ENCODE assay signal across 16 cellular contexts in genomic region chr17:57506253-57506911, GRCh38.
DNase-seq lines count a peak whose midpoint lies in the region; ATAC-seq and TF ChIP-seq lines count a peak whose summit lies in the region.
"Had no signal": no experiment of that assay in that cellular context is flagged by ENCODE, and none has a peak within 500 bp of the region (broad histone marks: within the 10 kb centered on the region; RNA-seq: fewer than 3 reads in every experiment).

No MANE protein-coding gene starts in this region.

- no peak overlapping the region for H3K4me3 ChIP-seq in SK-N-SH (ENCODE audit: low read depth in 2 of 2, low read length in 1 of 2)
- H3K4me3 ChIP-seq in iPS-20b (ENCODE audit: low read length), result no peak overlapping the region
- H3K4me3 ChIP-seq in vagina, result no peak overlapping the region
- H3K4me3 ChIP-seq: tibial nerve had no signal

- no peaks in the 10 kb centered on the region for H3K9me3 ChIP-seq in SK-N-SH
- H3K9me3 ChIP-seq in iPS-20b (ENCODE audit: insufficient read depth, low read depth, low read length), result no peaks in the 10 kb centered on the region
- no peaks in the 10 kb centered on the region for H3K9me3 ChIP-seq in vagina
- H3K9me3 ChIP-seq: tibial nerve had no signal

- 43% methylated on average over 16 of the region's 16 CpGs for WGBS in SK-N-SH (ENCODE audit: low lambda C conversion rate)

- H3K4me3 Mint-ChIP-seq in activated naive CD8-positive, alpha-beta T cell treated with anti-CD3 and anti-CD28 coated beads, Interleukin-2, amount 50 U/mL, for 24 hours, result no peak overlapping the region
- no peak overlapping the region for H3K4me3 Mint-ChIP-seq in activated naive CD8-positive, alpha-beta T cell treated with anti-CD3 and anti-CD28 coated beads for 36 hours
- H3K4me3 Mint-ChIP-seq: nephron progenitor cell had no signal

- no peaks in the 10 kb centered on the region for H3F3A ChIP-seq in SK-N-SH (replicated peaks; ENCODE audit: insufficient read depth)

- H3K9me3 Mint-ChIP-seq in activated naive CD8-positive, alpha-beta T cell treated with anti-CD3 and anti-CD28 coated beads, Interleukin-2, amount 50 U/mL, for 24 hours, result no peaks in the 10 kb centered on the region
- no peaks in the 10 kb centered on the region for H3K9me3 Mint-ChIP-seq in activated naive CD8-positive, alpha-beta T cell treated with anti-CD3 and anti-CD28 coated beads for 36 hours
- H3K9me3 Mint-ChIP-seq: nephron progenitor cell had no signal

- POLR2A ChIA-PET in SK-N-SH (lab: Yijun Ruan, JAX), result interaction anchor here (0.8 to 2.9 kb wide), 4 partner anchors 20 to 276 kb away, joined by 3 to 12 read pairs (median 4); no protein-coding TSS in a partner anchor

- no peak overlapping the region for H3K27ac Mint-ChIP-seq in activated naive CD8-positive, alpha-beta T cell treated with anti-CD3 and anti-CD28 coated beads, Interleukin-2, amount 50 U/mL, for 24 hours
- no peak overlapping the region for H3K27ac Mint-ChIP-seq in activated naive CD8-positive, alpha-beta T cell treated with anti-CD3 and anti-CD28 coated beads for 36 hours
- H3K27ac Mint-ChIP-seq: nephron progenitor cell had no signal

- peaks cover 2% of the 10 kb centered on the region for H3K36me3 Mint-ChIP-seq in activated naive CD8-positive, alpha-beta T cell treated with anti-CD3 and anti-CD28 coated beads, Interleukin-2, amount 50 U/mL, for 24 hours (ENCODE audit: low read depth)
- peaks cover 5% of the 10 kb centered on the region for H3K36me3 Mint-ChIP-seq in activated naive CD8-positive, alpha-beta T cell treated with anti-CD3 and anti-CD28 coated beads for 36 hours

- CTCF ChIA-PET in SK-N-SH (lab: Yijun Ruan, JAX), result interaction anchor here (0.7 to 3.6 kb wide), 10 partner anchors 25 to 327 kb away, joined by 3 to 16 read pairs (median 3); no protein-coding TSS in a partner anchor

- no peaks in the 10 kb centered on the region for H3K36me3 ChIP-seq in SK-N-SH (replicated peaks in 1 of 2; ENCODE audit: control insufficient read depth in 1 of 2, insufficient read depth in 2 of 2, low read length in 1 of 2)
- H3K36me3 ChIP-seq in iPS-20b (ENCODE audit: insufficient read depth, low read depth, low read length), result no peaks in the 10 kb centered on the region
- H3K36me3 ChIP-seq in vagina, result no peaks in the 10 kb centered on the region
- H3K36me3 ChIP-seq: tibial nerve had no signal

- H4K20me1 ChIP-seq in SK-N-SH (ENCODE audit: insufficient read depth), result no peaks in the 10 kb centered on the region

- H3K9ac ChIP-seq in SK-N-SH (no peak overlapping the region), iPS-20b (ENCODE audit: low read depth, low read length) (peak overlapping the region; percentile 23; the same call in 1 of the 2 replicates)

- peaks cover 19% of the 10 kb centered on the region for H3K4me1 Mint-ChIP-seq in activated naive CD8-positive, alpha-beta T cell treated with anti-CD3 and anti-CD28 coated beads, Interleukin-2, amount 50 U/mL, for 24 hours
- peaks cover 18% of the 10 kb centered on the region for H3K4me1 Mint-ChIP-seq in activated naive CD8-positive, alpha-beta T cell treated with anti-CD3 and anti-CD28 coated beads for 36 hours

- DNase-seq in activated naive CD8-positive, alpha-beta T cell treated with anti-CD3 and anti-CD28 coated beads, Interleukin-2, amount 50 U/mL, for 24 hours, result no peak
- DNase-seq in activated naive CD8-positive, alpha-beta T cell treated with anti-CD3 and anti-CD28 coated beads for 36 hours, result no peak
- DNase-seq in SK-N-SH (peak; percentile 75), vagina (ENCODE audit: extremely low spot score in 2 of 2) (no peak), MV-4-11 (lab: John Stamatoyannopoulos, UW) (no peak), dedifferentiated amniotic fluid mesenchymal stem cell (ENCODE audit: extremely low spot score) (no peak)
- DNase-seq: activated CD8-positive, alpha-beta memory T cell treated with anti-CD3 and anti-CD28 coated beads, Interleukin-2, amount 50 U/mL, for 4 hours; dermis blood vessel endothelial cell; left colon; MM.1S; NCI-H526 treated with DMSO at 0.1 percent for 48 hours; nephron progenitor cell; small intestine had no signal

- H3K27ac ChIP-seq in SK-N-SH (ENCODE audit: low read depth in 2 of 2, low read length in 1 of 2), result peak overlapping the region; percentile 36 to 99; a peak in 3 of 4 replicates
- no peak overlapping the region for H3K27ac ChIP-seq in iPS-20b (ENCODE audit: low read length)
- peak overlapping the region; percentile 22 for H3K27ac ChIP-seq in vagina
- H3K27ac ChIP-seq: tibial nerve had no signal

- peak; percentile 11 for ATAC-seq in activated naive CD8-positive, alpha-beta T cell treated with anti-CD3 and anti-CD28 coated beads, Interleukin-2, amount 50 U/mL, for 24 hours
- ATAC-seq in GM21360 (IDR thresholded peaks at IDR 0.05; ENCODE audit: unreplicated experiment), result no peak
- ATAC-seq: left colon had no signal

- peak overlapping the region; percentile 22; the same call in 1 of the 2 replicates for H3K4me2 ChIP-seq in SK-N-SH

- H3K4me1 ChIP-seq in SK-N-SH (ENCODE audit: control insufficient read depth in 1 of 2, insufficient read depth in 2 of 2, low read depth in 1 of 2, low read length in 1 of 2) (peaks cover 21 to 78% of the 10 kb centered on the region in 2 experiments), iPS-20b (ENCODE audit: insufficient read depth, low read length) (peaks cover 13% of the 10 kb centered on the region; the same call in 1 of the 2 replicates), vagina (peaks cover 16% of the 10 kb centered on the region)

- no peaks in the 10 kb centered on the region for H3K9me2 ChIP-seq in SK-N-SH

- intact Hi-C loops in vagina (cut with DNase I), result no loop called here

- H3K27me3 Mint-ChIP-seq in activated naive CD8-positive, alpha-beta T cell treated with anti-CD3 and anti-CD28 coated beads, Interleukin-2, amount 50 U/mL, for 24 hours, result no peaks in the 10 kb centered on the region
- no peaks in the 10 kb centered on the region for H3K27me3 Mint-ChIP-seq in activated naive CD8-positive, alpha-beta T cell treated with anti-CD3 and anti-CD28 coated beads for 36 hours

- no peaks in the 10 kb centered on the region for H3K79me2 ChIP-seq in SK-N-SH (ENCODE audit: insufficient read depth)

- TF ChIP-seq EP300 in SK-N-SH (IDR thresholded peaks at IDR 0.05; ENCODE audit: borderline replicate concordance in 1 of 2, low read depth in 1 of 2, low read length in 1 of 2), result no peak; a peak in 1 of 4 replicates

- no peak overlapping the region for H2AFZ ChIP-seq in SK-N-SH (ENCODE audit: low read depth)

- H3K27me3 ChIP-seq in SK-N-SH (ENCODE audit: insufficient read depth), result no peaks in the 10 kb centered on the region
- no peaks in the 10 kb centered on the region for H3K27me3 ChIP-seq in iPS-20b (ENCODE audit: insufficient read depth, low read length)
- no peaks in the 10 kb centered on the region for H3K27me3 ChIP-seq in vagina
- H3K27me3 ChIP-seq: tibial nerve had no signal

- peak; percentile 35 for TF ChIP-seq RAD21 in SK-N-SH (IDR thresholded peaks at IDR 0.05; ENCODE audit: low read length)

- TF ChIP-seq CTCF in SK-N-SH (IDR thresholded peaks at IDR 0.05), result no peak
- TF ChIP-seq CTCF in vagina (IDR thresholded peaks at IDR 0.05), result no peak

- no peak for TF ChIP-seq POLR2A in vagina (IDR thresholded peaks at IDR 0.05)

TF ChIP-seq in SK-N-SH, 30 proteins besides CTCF, POLR2A, EP300 and RAD21 (continues in another document):
- TF ChIP-seq MXI1 (IDR thresholded peaks at IDR 0.05; ENCODE audit: low read depth, low read length) (no peak; the same call in 1 of the 2 replicates), TEAD4 (IDR thresholded peaks at IDR 0.05; ENCODE audit: borderline replicate concordance, insufficient read depth) (no peak), ELF1 (IDR thresholded peaks at IDR 0.05) (no peak), JUND (IDR thresholded peaks at IDR 0.05) (no peak), GATA2 (CRISPR knock-in tag; IDR thresholded peaks at IDR 0.05) (peak; percentile 58), REST (IDR thresholded peaks at IDR 0.05; ENCODE audit: low read depth, low read length) (no peak), FOXM1 (IDR thresholded peaks at IDR 0.05; ENCODE audit: low read depth) (no peak), SIN3A (IDR thresholded peaks at IDR 0.05; ENCODE audit: borderline replicate concordance, low read depth, low read length) (no peak), CHD2 (IDR thresholded peaks at IDR 0.05; ENCODE audit: low read length, partially characterized antibody) (peak; percentile 33), SMC3 (IDR thresholded peaks at IDR 0.05; ENCODE audit: low read depth, low read length) (no peak), FOXJ3 (CRISPR knock-in tag; IDR thresholded peaks at IDR 0.05) (peak; percentile 92)
